8 cellular contexts compared by ENCODE assay signal in the genomic region with DNA sequence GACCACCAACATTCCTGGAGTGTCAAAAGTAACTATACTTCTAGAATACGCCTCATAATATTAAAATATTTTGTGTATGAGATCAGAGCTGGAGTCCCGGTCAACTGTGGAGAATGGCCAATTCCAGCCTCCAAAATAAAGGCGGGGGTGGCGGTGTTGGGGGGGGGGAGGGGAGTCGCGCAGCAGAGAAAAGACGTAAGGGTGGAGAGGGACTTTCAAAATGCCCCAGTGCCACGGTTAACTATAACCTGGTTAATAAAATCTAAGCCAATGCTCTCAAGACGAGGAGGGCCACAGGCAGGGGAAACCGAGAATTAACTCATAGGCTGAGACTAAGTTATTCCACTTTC. TPM values are rescaled to one million over a fixed set of nuclear protein-coding genes. Genes with fewer than 3 reads are reported as not detected.
DNase-seq lines count a peak whose midpoint lies in the region; ATAC-seq, FAIRE-seq and TF ChIP-seq lines count a peak whose summit lies in the region.

No MANE protein-coding gene starts in this region.

- H3K9me3 ChIP-seq in astrocyte (ENCODE audit: insufficient read depth, low read depth, low read length) (no peaks in the 10 kb centered on the region), iPS-15b (ENCODE audit: control insufficient read depth, insufficient read depth, low read length) (no peaks in the 10 kb centered on the region)

- ATAC-seq in GM19452 (IDR thresholded peaks at IDR 0.05; ENCODE audit: unreplicated experiment) (peak; percentile 1), HG03571 (IDR thresholded peaks at IDR 0.05; ENCODE audit: unreplicated experiment) (no peak)

- peaks cover 13% of the 10 kb centered on the region for H3K4me1 Mint-ChIP-seq in astrocyte (ENCODE audit: low read depth, unreplicated experiment)

- no peak for TF ChIP-seq POLR2A in NB4 (IDR thresholded peaks at IDR 0.05; ENCODE audit: extremely low read depth, insufficient read length)

- no peak for FAIRE-seq in astrocyte (lab: Jason Lieb, UNC)

- H4K20me1 ChIP-seq in astrocyte (ENCODE audit: insufficient read depth, low read length) = peaks cover 25% of the 10 kb centered on the region

- H2AFZ ChIP-seq in astrocyte (ENCODE audit: low read depth, low read length) = no peak overlapping the region

- peak overlapping the region; percentile 96 for H3K4me3 Mint-ChIP-seq in astrocyte (ENCODE audit: unreplicated experiment)

- H3K9me3 Mint-ChIP-seq in astrocyte (ENCODE audit: unreplicated experiment) = no peaks in the 10 kb centered on the region

- H3K79me2 ChIP-seq in astrocyte (ENCODE audit: insufficient read depth, low read length) = peaks cover 62% of the 10 kb centered on the region

- H3K27me3 ChIP-seq in astrocyte (ENCODE audit: insufficient read depth, low read length) (no peaks in the 10 kb centered on the region), iPS-15b (ENCODE audit: control insufficient read depth, insufficient read depth, low read length) (no peaks in the 10 kb centered on the region)

- TF ChIP-seq CTCF in C4-2B (conservative IDR thresholded peaks at IDR 0.05) (no peak), NB4 (IDR thresholded peaks at IDR 0.05; ENCODE audit: low read depth, low read length) (no peak), astrocyte (IDR thresholded peaks at IDR 0.05; ENCODE audit: insufficient read depth, low read depth, low read length) (no peak)

- H3K9ac ChIP-seq in astrocyte (ENCODE audit: low read length) (peak overlapping the region; percentile 97), iPS-15b (ENCODE audit: low read depth, low read length) (peak overlapping the region; percentile 91)

- H3K36me3 ChIP-seq in astrocyte (ENCODE audit: insufficient read depth, low read length) (no peaks in the 10 kb centered on the region), iPS-15b (ENCODE audit: control insufficient read depth, insufficient read depth, low read length) (no peaks in the 10 kb centered on the region)

- DNase-seq in NB4 (ENCODE audit: low read depth) (no peak), astrocyte (ENCODE audit: low read depth) (peak; percentile 63), NCI-H1930 (lab: John Stamatoyannopoulos, UW) (no peak)

- no peaks in the 10 kb centered on the region for H3K27me3 Mint-ChIP-seq in astrocyte (ENCODE audit: low read depth, unreplicated experiment)

- H3K4me3 ChIP-seq in NB4 (ENCODE audit: low read depth, low read length) (peak overlapping the region; percentile 96), astrocyte (ENCODE audit: insufficient read depth, low read depth, low read length) (peak overlapping the region; percentile 85), iPS-15b (ENCODE audit: low read depth, low read length) (peak overlapping the region; percentile 82), skin epidermis (peak overlapping the region; percentile 85 to 94 (median 89))

- H3K4me2 ChIP-seq in astrocyte (ENCODE audit: low read length) = peak overlapping the region; percentile 96

- H3K4me1 ChIP-seq in astrocyte (ENCODE audit: insufficient read depth, low read length) (peaks cover 19% of the 10 kb centered on the region), iPS-15b (ENCODE audit: control insufficient read depth, insufficient read depth, low read length) (peaks cover 6% of the 10 kb centered on the region)

- H3K36me3 Mint-ChIP-seq in astrocyte (ENCODE audit: low read depth, unreplicated experiment) = no peaks in the 10 kb centered on the region

- H3K27ac Mint-ChIP-seq in astrocyte (ENCODE audit: unreplicated experiment) = peak overlapping the region; percentile 96

- peak overlapping the region; percentile 98 for H3K27ac ChIP-seq in C4-2B
- H3K27ac ChIP-seq in astrocyte (ENCODE audit: low read depth, low read length) = peak overlapping the region; percentile 96
- H3K27ac ChIP-seq in skin epidermis = peak overlapping the region in 20 of 21 experiments; percentile 91 to 100 (median 98)

RNA-seq across cellular contexts. Expression of a gene that starts 1.3 kb away (rescaled TPM):
- total RNA-seq in astrocyte = 44.8 and 51.6 TPM in 2 replicates
